11 cellular contexts compared by ENCODE assay signal in the genomic region with DNA sequence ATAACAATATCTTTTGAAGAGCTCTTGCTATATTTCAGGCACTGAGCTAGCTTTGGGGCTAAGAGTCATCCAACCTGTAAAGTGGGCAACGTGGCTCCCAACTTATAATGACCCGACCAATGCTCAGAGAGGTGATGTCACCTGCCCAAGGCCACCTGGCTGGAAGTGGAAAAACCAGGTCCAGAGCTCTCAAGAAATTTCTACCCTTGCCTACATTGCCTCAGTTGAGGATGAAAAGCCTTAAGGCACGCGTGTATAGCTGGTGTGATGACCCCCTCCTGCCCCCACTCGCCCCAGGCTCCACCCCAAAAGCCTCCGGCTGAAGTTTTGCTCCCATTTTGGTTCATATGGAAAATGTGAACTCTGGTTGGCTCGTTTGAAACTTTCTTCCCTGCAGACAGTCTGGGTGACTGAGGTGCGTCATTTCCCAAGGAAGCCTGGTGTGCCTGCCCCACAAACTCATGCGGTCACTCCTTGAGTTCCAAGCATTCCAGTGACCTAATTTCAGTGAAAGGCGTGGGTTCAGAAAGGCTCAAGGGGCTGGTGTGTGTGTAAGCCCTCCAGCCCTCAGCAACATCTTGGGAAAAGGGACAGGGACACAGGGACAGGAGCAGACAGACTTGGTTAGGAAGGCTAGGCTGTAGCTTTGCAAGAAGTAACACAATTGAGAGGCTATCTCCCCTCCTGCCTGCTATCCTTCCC. TPM values are rescaled to one million over a fixed set of nuclear protein-coding genes. Genes with fewer than 3 reads are reported as not detected.
DNase-seq lines count a peak whose midpoint lies in the region.
"Had no signal": no experiment of that assay in that cellular context is flagged by ENCODE, and none has a peak within 500 bp of the region (broad histone marks: within the 10 kb centered on the region; RNA-seq: fewer than 3 reads in every experiment).

No MANE protein-coding gene starts in this region.

- H3K4me1 Mint-ChIP-seq in activated CD4-positive, alpha-beta T cell treated with anti-CD3 and anti-CD28 coated beads, Interleukin-2, amount 10 ng/mL, durations not matched to agents 7 days and 5 days: no peaks in the 10 kb centered on the region

- peaks cover 6% of the 10 kb centered on the region for H3K27me3 Mint-ChIP-seq in activated CD4-positive, alpha-beta T cell treated with anti-CD3 and anti-CD28 coated beads, Interleukin-2, amount 10 ng/mL, durations not matched to agents 7 days and 5 days

- POLR2A ChIA-PET in activated CD4-positive, alpha-beta T cell treated with anti-CD3 and anti-CD28 coated beads, Interleukin-2, amount 10 ng/mL, durations not matched to agents 7 days and 5 days (lab: Charles Lee): no interaction called here

- no peak overlapping the region for H3K27ac Mint-ChIP-seq in activated CD4-positive, alpha-beta T cell treated with anti-CD3 and anti-CD28 coated beads, Interleukin-2, amount 10 ng/mL, durations not matched to agents 7 days and 5 days

- H3K36me3 Mint-ChIP-seq in activated CD4-positive, alpha-beta T cell treated with anti-CD3 and anti-CD28 coated beads, Interleukin-2, amount 10 ng/mL, durations not matched to agents 7 days and 5 days (ENCODE audit: low read depth): no peaks in the 10 kb centered on the region

- H3K9me3 Mint-ChIP-seq in activated CD4-positive, alpha-beta T cell treated with anti-CD3 and anti-CD28 coated beads, Interleukin-2, amount 10 ng/mL, durations not matched to agents 7 days and 5 days: no peaks in the 10 kb centered on the region

- DNase-seq in A172 (ENCODE audit: low spot score) (peak; percentile 94), HS-27A (ENCODE audit: low read depth) (peak; percentile 99), astrocyte of the hippocampus (ENCODE audit: low read depth, low spot score) (peak; percentile 98), iris pigment epithelial cell (ENCODE audit: low read depth) (peak; percentile 100), NCI-H146 treated with DMSO at 0.1 percent for 48 hours (lab: John Stamatoyannopoulos, UW; ENCODE audit: unreplicated experiment) (no peak), hypothalamus (lab: John Stamatoyannopoulos, UW) (no peak)
- DNase-seq in activated CD4-positive, alpha-beta T cell treated with anti-CD3 and anti-CD28 coated beads, Interleukin-2, amount 10 ng/mL, durations not matched to agents 7 days and 5 days: no peak
- DNase-seq in NK-92 treated with Interleukin-12 subunit alpha and Interleukin-12 subunit beta, amount 100 ng/mL, for 24 hours (lab: John Stamatoyannopoulos, UW): no peak
- DNase-seq: 8988T, NCI-H526 had no signal

- CTCF ChIA-PET in activated CD4-positive, alpha-beta T cell treated with anti-CD3 and anti-CD28 coated beads, Interleukin-2, amount 10 ng/mL, durations not matched to agents 7 days and 5 days (lab: Charles Lee): interaction anchor here (0.6 to 1.4 kb wide), 4 partner anchors 9 to 343 kb away, joined by 3 to 4 read pairs (median 3); partner anchors contain the start of gene KDM1A

- H3K4me3 Mint-ChIP-seq in activated CD4-positive, alpha-beta T cell treated with anti-CD3 and anti-CD28 coated beads, Interleukin-2, amount 10 ng/mL, durations not matched to agents 7 days and 5 days: no peak overlapping the region

RNA-seq across cellular contexts. Expression of gene HTR1D, which starts 20.5 kb away (rescaled TPM):
- 4.4 and 4.6 TPM in 2 replicates for total RNA-seq in A172 (2014; rRNA removed; shearing (Covaris generic))
- total RNA-seq in activated CD4-positive, alpha-beta T cell treated with anti-CD3 and anti-CD28 coated beads, Interleukin-2, amount 10 ng/mL, durations not matched to agents 7 days and 5 days: not detected
- total RNA-seq: right atrium auricular region had no signal

RNA-seq across cellular contexts. Expression of gene LUZP1, which starts 28.1 kb away (rescaled TPM):
- 22.1 and 29.4 TPM in 2 replicates for total RNA-seq in A172 (2014; rRNA removed; shearing (Covaris generic))
- total RNA-seq in activated CD4-positive, alpha-beta T cell treated with anti-CD3 and anti-CD28 coated beads, Interleukin-2, amount 10 ng/mL, durations not matched to agents 7 days and 5 days: 10 to 100 TPM; 16.9 to 17.5 TPM

Comparison
In these comparisons a context has a peak if more than half of its experiments do, and no peak if none do; other contexts are left out.
1. DNase-seq: peak in A172 (single experiment), HS-27A (single experiment), astrocyte of the hippocampus (single experiment) and iris pigment epithelial cell (single experiment); none in activated CD4-positive, alpha-beta T cell treated with anti-CD3 and anti-CD28 coated beads, Interleukin-2, amount 10 ng/mL, durations not matched to agents 7 days and 5 days (single experiment), NCI-H146 treated with DMSO at 0.1 percent for 48 hours (single experiment), NK-92 treated with Interleukin-12 subunit alpha and Interleukin-12 subunit beta, amount 100 ng/mL, for 24 hours (single experiment) and hypothalamus (0 of 51).